ENCODE assay signal across 19 cellular contexts in the genomic region with DNA sequence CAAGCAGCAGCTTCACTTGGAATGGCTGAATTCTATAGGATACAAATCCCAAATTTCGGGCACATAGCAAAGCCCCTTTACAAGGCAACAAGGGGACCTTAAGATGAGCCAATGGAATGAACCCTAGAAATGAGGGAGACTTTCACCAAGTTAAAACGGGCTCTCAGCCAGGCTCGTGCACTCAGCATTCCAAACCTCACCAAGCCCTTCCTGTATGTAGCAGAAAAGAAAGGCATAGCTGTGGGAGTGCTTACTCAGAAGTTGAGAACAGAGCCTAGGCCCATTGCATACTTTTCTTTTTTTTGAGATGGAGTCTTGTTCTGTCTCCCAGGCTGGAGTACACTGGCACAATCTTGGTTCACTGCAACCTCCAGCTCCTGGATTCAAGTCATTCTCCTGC. TPM values are rescaled to one million over a fixed set of nuclear protein-coding genes. Genes with fewer than 3 reads are reported as not detected.
DNase-seq lines count a peak whose midpoint lies in the region; ATAC-seq, FAIRE-seq and TF ChIP-seq lines count a peak whose summit lies in the region.
"Had no signal": no experiment of that assay in that cellular context is flagged by ENCODE, and none has a peak within 500 bp of the region (broad histone marks: within the 10 kb centered on the region; RNA-seq: fewer than 3 reads in every experiment).

No MANE protein-coding gene starts in this region.

- peaks cover 10% of the 10 kb centered on the region; the same call in 1 of the 2 replicates for H3K4me1 ChIP-seq in PC-3 (ENCODE audit: insufficient read depth, low read length)

- CTCF ChIA-PET in PC-3 (lab: Charles Lee), result no interaction called here

- POLR2A ChIA-PET in PC-3 (lab: Charles Lee; ENCODE audit: unreplicated experiment), result no interaction called here

- H4K20me1 ChIP-seq in PC-3 (ENCODE audit: low read length), result no peaks in the 10 kb centered on the region

- BruUV-seq in PC-3 (replicated peaks; lab: Mats Ljungman, UMichigan), result no TSS peak

- no peaks in the 10 kb centered on the region for H3F3A ChIP-seq in PC-3 (ENCODE audit: low read length, unreplicated experiment)

- H3K27ac Mint-ChIP-seq in stimulated activated naive B cell treated with anti-CD40 and anti-IgM and Interleukin-4, amounts not matched to agents 10 μg/mL and 1 μg/mL and 100 μg/mL, for 72 hours, result no peak overlapping the region

- peaks cover 5 to 15% of the 10 kb centered on the region in 2 donors for H3K36me3 Mint-ChIP-seq in stimulated activated naive B cell treated with anti-CD40 and anti-IgM and Interleukin-4, amounts not matched to agents 10 μg/mL and 1 μg/mL and 100 μg/mL, for 72 hours

- H3K27ac ChIP-seq in PC-3 (ENCODE audit: low read length), result no peak overlapping the region

- no peaks in the 10 kb centered on the region for H3K27me3 Mint-ChIP-seq in stimulated activated naive B cell treated with anti-CD40 and anti-IgM and Interleukin-4, amounts not matched to agents 10 μg/mL and 1 μg/mL and 100 μg/mL, for 72 hours

- no peaks in the 10 kb centered on the region for H3K9me3 ChIP-seq in PC-3 (ENCODE audit: low read length)
- H3K9me3 ChIP-seq: SK-N-SH had no signal

- intact Hi-C loops in PC-3 (cut with micrococcal nuclease), result no loop called here

- no peaks in the 10 kb centered on the region for H3K9me2 ChIP-seq in PC-3 (replicated peaks; ENCODE audit: low read length)
- H3K9me2 ChIP-seq: SK-N-SH had no signal

- no peaks in the 10 kb centered on the region for H3K27me3 ChIP-seq in PC-3 (ENCODE audit: low read length)
- no peaks in the 10 kb centered on the region for H3K27me3 ChIP-seq in bronchial epithelial cell (ENCODE audit: control insufficient read depth, insufficient read depth, low read length)

- H3K4me3 Mint-ChIP-seq in stimulated activated naive B cell treated with anti-CD40 and anti-IgM and Interleukin-4, amounts not matched to agents 10 μg/mL and 1 μg/mL and 100 μg/mL, for 72 hours, result no peak overlapping the region

- H3K9ac ChIP-seq in PC-3 (ENCODE audit: low read length), result no peak overlapping the region
- H3K9ac ChIP-seq: SK-N-SH had no signal

- H3K4me1 Mint-ChIP-seq in stimulated activated naive B cell treated with anti-CD40 and anti-IgM and Interleukin-4, amounts not matched to agents 10 μg/mL and 1 μg/mL and 100 μg/mL, for 72 hours, result no peaks in the 10 kb centered on the region

- peaks cover 2 to 4% of the 10 kb centered on the region in 2 donors for H3K9me3 Mint-ChIP-seq in stimulated activated naive B cell treated with anti-CD40 and anti-IgM and Interleukin-4, amounts not matched to agents 10 μg/mL and 1 μg/mL and 100 μg/mL, for 72 hours

- DNase-seq in EL (peak; percentile 51), PC-3 (peak; percentile 7), bronchial epithelial cell (ENCODE audit: low read depth) (peak; percentile 54), iris pigment epithelial cell (ENCODE audit: low read depth) (peak; percentile 42), dedifferentiated amniotic fluid mesenchymal stem cell (ENCODE audit: extremely low spot score) (no peak)
- no peak for DNase-seq in stimulated activated naive B cell treated with anti-CD40 and anti-IgM and Interleukin-4, amounts not matched to agents 10 μg/mL and 1 μg/mL and 100 μg/mL, for 72 hours
- DNase-seq: C1 segment of cervical spinal cord, NCI-H1436, NCI-H2029, NCI-H2171 treated with DMSO at 0.1 percent for 48 hours, NCI-H510A, NCI-H82, Right ventricle myocardium superior, SK-N-SH had no signal

- no peaks in the 10 kb centered on the region for H3K36me3 ChIP-seq in PC-3 (ENCODE audit: low read depth, low read length)
- H3K36me3 ChIP-seq in bronchial epithelial cell (ENCODE audit: control insufficient read depth, insufficient read depth, low read length), result no peaks in the 10 kb centered on the region

- H3K4me3 ChIP-seq in PC-3 (ENCODE audit: low read length) (no peak overlapping the region), bronchial epithelial cell (ENCODE audit: low read depth, low read length) (no peak overlapping the region)
- H3K4me3 ChIP-seq: HAP-1 had no signal

- H3K79me2 ChIP-seq in PC-3 (ENCODE audit: low read length), result no peaks in the 10 kb centered on the region

- no peak for TF ChIP-seq CTCF in PC-3 (conservative IDR thresholded peaks at IDR 0.05; ENCODE audit: low read depth, low read length)
- no peak for TF ChIP-seq CTCF in bronchial epithelial cell (IDR thresholded peaks at IDR 0.05; ENCODE audit: insufficient read depth, low read length, severe bottlenecking)

- ATAC-seq in PC-3, result no peak
- no peak for ATAC-seq in HG03135 (IDR thresholded peaks at IDR 0.05; ENCODE audit: unreplicated experiment)
- no peak for ATAC-seq in HG02588 (IDR thresholded peaks at IDR 0.05; ENCODE audit: unreplicated experiment)
- ATAC-seq in stimulated activated naive B cell treated with anti-CD40 and anti-IgM and Interleukin-4, amounts not matched to agents 10 μg/mL and 1 μg/mL and 100 μg/mL, for 72 hours (replicated peaks), result no peak

- H2AFZ ChIP-seq in PC-3 (ENCODE audit: low read length), result no peak overlapping the region

- H3K4me2 ChIP-seq in PC-3 (ENCODE audit: low read length), result no peak overlapping the region
- H3K4me2 ChIP-seq: SK-N-SH had no signal

- no peak for FAIRE-seq in bronchial epithelial cell (lab: Jason Lieb, UNC)
- FAIRE-seq: A204.1, GM19239 had no signal

RNA-seq across cellular contexts. Expression of a gene that starts 10.8 kb away (rescaled TPM):
- total RNA-seq in PC-3 (2014; rRNA removed) (2.6 and 3.2 TPM in 2 replicates), bronchial epithelial cell (under 0.01 and 0.13 TPM in 2 replicates)

Comparison
In these comparisons a context has a peak if more than half of its experiments do, and no peak if none do; other contexts are left out.
1. DNase-seq: peak in EL (single experiment), PC-3 (single experiment), bronchial epithelial cell (single experiment) and iris pigment epithelial cell (single experiment); none in dedifferentiated amniotic fluid mesenchymal stem cell (single experiment) and stimulated activated naive B cell treated with anti-CD40 and anti-IgM and Interleukin-4, amounts not matched to agents 10 μg/mL and 1 μg/mL and 100 μg/mL, for 72 hours (single experiment).